ENCODE assay signal across 1 cellular context in the genomic region with DNA sequence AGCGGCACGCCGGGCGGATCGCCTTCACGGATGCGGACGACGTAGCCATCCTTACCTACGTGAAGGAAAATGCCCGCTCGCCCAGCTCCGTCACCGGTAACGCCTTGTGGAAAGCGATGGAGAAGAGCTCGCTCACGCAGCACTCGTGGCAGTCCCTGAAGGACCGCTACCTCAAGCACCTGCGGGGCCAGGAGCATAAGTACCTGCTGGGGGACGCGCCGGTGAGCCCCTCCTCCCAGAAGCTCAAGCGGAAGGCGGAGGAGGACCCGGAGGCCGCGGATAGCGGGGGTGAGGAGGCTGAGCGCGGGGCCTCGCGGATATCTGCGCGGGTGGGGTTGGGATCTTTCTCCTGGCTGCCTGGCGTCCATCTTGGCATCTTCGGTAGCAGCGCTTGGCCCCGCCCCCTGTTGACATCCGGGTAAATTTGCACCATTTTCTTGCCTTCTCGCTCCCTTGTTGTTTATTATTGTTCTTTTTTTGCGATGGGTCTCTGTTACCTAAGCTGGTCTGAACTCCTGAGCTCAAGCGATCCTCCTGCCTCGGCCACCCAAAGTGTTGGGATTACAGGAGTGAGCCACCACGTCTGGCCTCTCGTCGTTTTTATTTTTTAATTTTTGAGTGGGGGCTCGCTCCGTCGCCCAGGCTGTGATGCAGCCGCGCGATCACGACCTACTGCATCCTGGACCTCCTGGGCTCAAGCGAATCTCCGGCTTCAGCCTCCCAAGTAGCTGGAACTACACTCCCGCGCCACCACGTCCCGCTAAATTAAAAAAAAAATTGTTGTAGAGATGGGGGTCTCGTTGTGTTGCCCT.
TF ChIP-seq lines count a peak whose summit lies in the region.

No MANE protein-coding gene starts in this region.

TF ChIP-seq in HepG2, 621 proteins besides CTCF, POLR2A, EP300 and RAD21 (continued from another document and continues in another):
- TF ChIP-seq GFI1 (CRISPR knock-in tag; IDR thresholded peaks at IDR 0.05; ENCODE audit: borderline replicate concordance) = peak; percentile 30; the same call in 1 of the 2 replicates
- TF ChIP-seq ZNF44 (CRISPR knock-in tag; IDR thresholded peaks at IDR 0.05) = no peak
- TF ChIP-seq PHF5A (CRISPR knock-in tag; IDR thresholded peaks at IDR 0.05; ENCODE audit: low read depth, unreplicated experiment) = no peak
- no peak for TF ChIP-seq ZFP41 (CRISPR knock-in tag; IDR thresholded peaks at IDR 0.05; ENCODE audit: borderline replicate concordance)
- TF ChIP-seq, protein P1, sequence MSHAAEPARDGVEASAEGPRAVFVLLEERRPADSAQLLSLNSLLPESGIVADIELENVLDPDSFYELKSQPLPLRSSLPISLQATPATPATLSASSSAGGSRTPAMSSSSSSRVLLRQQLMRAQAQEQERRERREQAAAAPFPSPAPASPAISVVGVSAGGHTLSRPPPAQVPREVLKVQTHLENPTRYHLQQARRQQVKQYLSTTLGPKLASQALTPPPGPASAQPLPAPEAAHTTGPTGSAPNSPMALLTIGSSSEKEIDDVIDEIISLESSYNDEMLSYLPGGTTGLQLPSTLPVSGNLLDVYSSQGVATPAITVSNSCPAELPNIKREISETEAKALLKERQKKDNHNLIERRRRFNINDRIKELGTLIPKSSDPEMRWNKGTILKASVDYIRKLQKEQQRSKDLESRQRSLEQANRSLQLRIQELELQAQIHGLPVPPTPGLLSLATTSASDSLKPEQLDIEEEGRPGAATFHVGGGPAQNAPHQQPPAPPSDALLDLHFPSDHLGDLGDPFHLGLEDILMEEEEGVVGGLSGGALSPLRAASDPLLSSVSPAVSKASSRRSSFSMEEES (CRISPR knock-in tag; IDR thresholded peaks at IDR 0.05) = 0 out of 2 replicates have a peak, but pooled peaks have one; percentile 39
- TF ChIP-seq ZNF160 (CRISPR knock-in tag; IDR thresholded peaks at IDR 0.05) = no peak
- TF ChIP-seq ZNF629 (CRISPR knock-in tag; conservative IDR thresholded peaks at IDR 0.05) = no peak
- 0 out of 2 replicates have a peak, but pooled peaks have one; percentile 15 for TF ChIP-seq ZNF768 (CRISPR knock-in tag; IDR thresholded peaks at IDR 0.05)
- TF ChIP-seq ATM (IDR thresholded peaks at IDR 0.05; ENCODE audit: borderline replicate concordance) = no peak
- TF ChIP-seq ZKSCAN8 (CRISPR knock-in tag; IDR thresholded peaks at IDR 0.05; ENCODE audit: borderline replicate concordance) = no peak; the same call in 1 of the 2 replicates
- TF ChIP-seq ZNF282 (IDR thresholded peaks at IDR 0.05; ENCODE audit: partially characterized antibody) = no peak
- TF ChIP-seq, protein P2, sequence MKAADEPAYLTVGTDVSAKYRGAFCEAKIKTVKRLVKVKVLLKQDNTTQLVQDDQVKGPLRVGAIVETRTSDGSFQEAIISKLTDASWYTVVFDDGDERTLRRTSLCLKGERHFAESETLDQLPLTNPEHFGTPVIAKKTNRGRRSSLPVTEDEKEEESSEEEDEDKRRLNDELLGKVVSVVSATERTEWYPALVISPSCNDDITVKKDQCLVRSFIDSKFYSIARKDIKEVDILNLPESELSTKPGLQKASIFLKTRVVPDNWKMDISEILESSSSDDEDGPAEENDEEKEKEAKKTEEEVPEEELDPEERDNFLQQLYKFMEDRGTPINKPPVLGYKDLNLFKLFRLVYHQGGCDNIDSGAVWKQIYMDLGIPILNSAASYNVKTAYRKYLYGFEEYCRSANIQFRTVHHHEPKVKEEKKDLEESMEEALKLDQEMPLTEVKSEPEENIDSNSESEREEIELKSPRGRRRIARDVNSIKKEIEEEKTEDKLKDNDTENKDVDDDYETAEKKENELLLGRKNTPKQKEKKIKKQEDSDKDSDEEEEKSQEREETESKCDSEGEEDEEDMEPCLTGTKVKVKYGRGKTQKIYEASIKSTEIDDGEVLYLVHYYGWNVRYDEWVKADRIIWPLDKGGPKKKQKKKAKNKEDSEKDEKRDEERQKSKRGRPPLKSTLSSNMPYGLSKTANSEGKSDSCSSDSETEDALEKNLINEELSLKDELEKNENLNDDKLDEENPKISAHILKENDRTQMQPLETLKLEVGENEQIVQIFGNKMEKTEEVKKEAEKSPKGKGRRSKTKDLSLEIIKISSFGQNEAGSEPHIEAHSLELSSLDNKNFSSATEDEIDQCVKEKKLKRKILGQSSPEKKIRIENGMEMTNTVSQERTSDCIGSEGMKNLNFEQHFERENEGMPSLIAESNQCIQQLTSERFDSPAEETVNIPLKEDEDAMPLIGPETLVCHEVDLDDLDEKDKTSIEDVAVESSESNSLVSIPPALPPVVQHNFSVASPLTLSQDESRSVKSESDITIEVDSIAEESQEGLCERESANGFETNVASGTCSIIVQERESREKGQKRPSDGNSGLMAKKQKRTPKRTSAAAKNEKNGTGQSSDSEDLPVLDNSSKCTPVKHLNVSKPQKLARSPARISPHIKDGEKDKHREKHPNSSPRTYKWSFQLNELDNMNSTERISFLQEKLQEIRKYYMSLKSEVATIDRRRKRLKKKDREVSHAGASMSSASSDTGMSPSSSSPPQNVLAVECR (CRISPR knock-in tag; IDR thresholded peaks at IDR 0.05; ENCODE audit: borderline replicate concordance) = no peak; the same call in 1 of the 2 replicates
- no peak for TF ChIP-seq FOXA1 (IDR thresholded peaks at IDR 0.05)
- TF ChIP-seq FOXA1 (CRISPR knock-in tag; IDR thresholded peaks at IDR 0.05) = peak; percentile 80
- TF ChIP-seq, protein P3, sequence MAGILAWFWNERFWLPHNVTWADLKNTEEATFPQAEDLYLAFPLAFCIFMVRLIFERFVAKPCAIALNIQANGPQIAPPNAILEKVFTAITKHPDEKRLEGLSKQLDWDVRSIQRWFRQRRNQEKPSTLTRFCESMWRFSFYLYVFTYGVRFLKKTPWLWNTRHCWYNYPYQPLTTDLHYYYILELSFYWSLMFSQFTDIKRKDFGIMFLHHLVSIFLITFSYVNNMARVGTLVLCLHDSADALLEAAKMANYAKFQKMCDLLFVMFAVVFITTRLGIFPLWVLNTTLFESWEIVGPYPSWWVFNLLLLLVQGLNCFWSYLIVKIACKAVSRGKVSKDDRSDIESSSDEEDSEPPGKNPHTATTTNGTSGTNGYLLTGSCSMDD (CRISPR knock-in tag; IDR thresholded peaks at IDR 0.05) = no peak; the same call in 1 of the 2 replicates
- no peak for TF ChIP-seq ZEB1 (IDR thresholded peaks at IDR 0.05; ENCODE audit: insufficient replicate concordance, low read depth)
- TF ChIP-seq, protein P4, sequence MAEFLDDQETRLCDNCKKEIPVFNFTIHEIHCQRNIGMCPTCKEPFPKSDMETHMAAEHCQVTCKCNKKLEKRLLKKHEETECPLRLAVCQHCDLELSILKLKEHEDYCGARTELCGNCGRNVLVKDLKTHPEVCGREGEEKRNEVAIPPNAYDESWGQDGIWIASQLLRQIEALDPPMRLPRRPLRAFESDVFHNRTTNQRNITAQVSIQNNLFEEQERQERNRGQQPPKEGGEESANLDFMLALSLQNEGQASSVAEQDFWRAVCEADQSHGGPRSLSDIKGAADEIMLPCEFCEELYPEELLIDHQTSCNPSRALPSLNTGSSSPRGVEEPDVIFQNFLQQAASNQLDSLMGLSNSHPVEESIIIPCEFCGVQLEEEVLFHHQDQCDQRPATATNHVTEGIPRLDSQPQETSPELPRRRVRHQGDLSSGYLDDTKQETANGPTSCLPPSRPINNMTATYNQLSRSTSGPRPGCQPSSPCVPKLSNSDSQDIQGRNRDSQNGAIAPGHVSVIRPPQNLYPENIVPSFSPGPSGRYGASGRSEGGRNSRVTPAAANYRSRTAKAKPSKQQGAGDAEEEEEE (CRISPR knock-in tag; IDR thresholded peaks at IDR 0.05; ENCODE audit: borderline replicate concordance) = no peak
- TF ChIP-seq, protein P5, sequence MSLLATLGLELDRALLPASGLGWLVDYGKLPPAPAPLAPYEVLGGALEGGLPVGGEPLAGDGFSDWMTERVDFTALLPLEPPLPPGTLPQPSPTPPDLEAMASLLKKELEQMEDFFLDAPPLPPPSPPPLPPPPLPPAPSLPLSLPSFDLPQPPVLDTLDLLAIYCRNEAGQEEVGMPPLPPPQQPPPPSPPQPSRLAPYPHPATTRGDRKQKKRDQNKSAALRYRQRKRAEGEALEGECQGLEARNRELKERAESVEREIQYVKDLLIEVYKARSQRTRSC (CRISPR knock-in tag; IDR thresholded peaks at IDR 0.05; ENCODE audit: low read depth) = no peak
- 0 out of 2 replicates have a peak, but pooled peaks have one; percentile 27 for TF ChIP-seq MTA1 (CRISPR knock-in tag; IDR thresholded peaks at IDR 0.05; ENCODE audit: borderline replicate concordance)
- no peak for TF ChIP-seq CENPX (CRISPR knock-in tag; IDR thresholded peaks at IDR 0.05)
- no peak for TF ChIP-seq ZNF747 (CRISPR knock-in tag; IDR thresholded peaks at IDR 0.05; ENCODE audit: borderline replicate concordance)
- TF ChIP-seq RORA (CRISPR knock-in tag; IDR thresholded peaks at IDR 0.05) = no peak
- TF ChIP-seq FOXK2 (IDR thresholded peaks at IDR 0.05) = peak; percentile 98
- TF ChIP-seq SNAPC2 (CRISPR knock-in tag; IDR thresholded peaks at IDR 0.05) = no peak
- peak; percentile 54 for TF ChIP-seq GATAD2A (CRISPR knock-in tag; IDR thresholded peaks at IDR 0.05)
- no peak for TF ChIP-seq PCBP2 (optimal IDR thresholded peaks at IDR 0.05; ENCODE audit: low read depth, low read length, poor library complexity, severe bottlenecking)
- peak; percentile 25; the same call in 1 of the 2 replicates for TF ChIP-seq MAZ (IDR thresholded peaks at IDR 0.05; ENCODE audit: borderline replicate concordance, low read depth, low read length)
- 0 out of 2 replicates have a peak, but pooled peaks have one; percentile 14 for TF ChIP-seq MAZ (CRISPR knock-in tag; IDR thresholded peaks at IDR 0.05; ENCODE audit: low read depth)
- TF ChIP-seq, protein P6, sequence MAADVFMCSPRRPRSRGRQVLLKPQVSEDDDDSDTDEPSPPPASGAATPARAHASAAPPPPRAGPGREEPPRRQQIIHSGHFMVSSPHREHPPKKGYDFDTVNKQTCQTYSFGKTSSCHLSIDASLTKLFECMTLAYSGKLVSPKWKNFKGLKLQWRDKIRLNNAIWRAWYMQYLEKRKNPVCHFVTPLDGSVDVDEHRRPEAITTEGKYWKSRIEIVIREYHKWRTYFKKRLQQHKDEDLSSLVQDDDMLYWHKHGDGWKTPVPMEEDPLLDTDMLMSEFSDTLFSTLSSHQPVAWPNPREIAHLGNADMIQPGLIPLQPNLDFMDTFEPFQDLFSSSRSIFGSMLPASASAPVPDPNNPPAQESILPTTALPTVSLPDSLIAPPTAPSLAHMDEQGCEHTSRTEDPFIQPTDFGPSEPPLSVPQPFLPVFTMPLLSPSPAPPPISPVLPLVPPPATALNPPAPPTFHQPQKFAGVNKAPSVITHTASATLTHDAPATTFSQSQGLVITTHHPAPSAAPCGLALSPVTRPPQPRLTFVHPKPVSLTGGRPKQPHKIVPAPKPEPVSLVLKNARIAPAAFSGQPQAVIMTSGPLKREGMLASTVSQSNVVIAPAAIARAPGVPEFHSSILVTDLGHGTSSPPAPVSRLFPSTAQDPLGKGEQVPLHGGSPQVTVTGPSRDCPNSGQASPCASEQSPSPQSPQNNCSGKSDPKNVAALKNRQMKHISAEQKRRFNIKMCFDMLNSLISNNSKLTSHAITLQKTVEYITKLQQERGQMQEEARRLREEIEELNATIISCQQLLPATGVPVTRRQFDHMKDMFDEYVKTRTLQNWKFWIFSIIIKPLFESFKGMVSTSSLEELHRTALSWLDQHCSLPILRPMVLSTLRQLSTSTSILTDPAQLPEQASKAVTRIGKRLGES (CRISPR knock-in tag; IDR thresholded peaks at IDR 0.05; ENCODE audit: borderline replicate concordance) = no peak
- peak; percentile 11; the same call in 1 of the 2 replicates for TF ChIP-seq GABPB1 (CRISPR knock-in tag; IDR thresholded peaks at IDR 0.05)
- TF ChIP-seq GATAD1 (CRISPR knock-in tag; IDR thresholded peaks at IDR 0.05) = peak; percentile 73; the same call in 1 of the 2 replicates
- 0 out of 2 replicates have a peak, but pooled peaks have one; percentile 26 for TF ChIP-seq ZNF788 (CRISPR knock-in tag; IDR thresholded peaks at IDR 0.05; ENCODE audit: borderline replicate concordance)
- TF ChIP-seq ZMYM3 (CRISPR knock-in tag; IDR thresholded peaks at IDR 0.05) = no peak
- TF ChIP-seq RBAK (CRISPR knock-in tag; IDR thresholded peaks at IDR 0.05) = no peak
- TF ChIP-seq, protein P7, sequence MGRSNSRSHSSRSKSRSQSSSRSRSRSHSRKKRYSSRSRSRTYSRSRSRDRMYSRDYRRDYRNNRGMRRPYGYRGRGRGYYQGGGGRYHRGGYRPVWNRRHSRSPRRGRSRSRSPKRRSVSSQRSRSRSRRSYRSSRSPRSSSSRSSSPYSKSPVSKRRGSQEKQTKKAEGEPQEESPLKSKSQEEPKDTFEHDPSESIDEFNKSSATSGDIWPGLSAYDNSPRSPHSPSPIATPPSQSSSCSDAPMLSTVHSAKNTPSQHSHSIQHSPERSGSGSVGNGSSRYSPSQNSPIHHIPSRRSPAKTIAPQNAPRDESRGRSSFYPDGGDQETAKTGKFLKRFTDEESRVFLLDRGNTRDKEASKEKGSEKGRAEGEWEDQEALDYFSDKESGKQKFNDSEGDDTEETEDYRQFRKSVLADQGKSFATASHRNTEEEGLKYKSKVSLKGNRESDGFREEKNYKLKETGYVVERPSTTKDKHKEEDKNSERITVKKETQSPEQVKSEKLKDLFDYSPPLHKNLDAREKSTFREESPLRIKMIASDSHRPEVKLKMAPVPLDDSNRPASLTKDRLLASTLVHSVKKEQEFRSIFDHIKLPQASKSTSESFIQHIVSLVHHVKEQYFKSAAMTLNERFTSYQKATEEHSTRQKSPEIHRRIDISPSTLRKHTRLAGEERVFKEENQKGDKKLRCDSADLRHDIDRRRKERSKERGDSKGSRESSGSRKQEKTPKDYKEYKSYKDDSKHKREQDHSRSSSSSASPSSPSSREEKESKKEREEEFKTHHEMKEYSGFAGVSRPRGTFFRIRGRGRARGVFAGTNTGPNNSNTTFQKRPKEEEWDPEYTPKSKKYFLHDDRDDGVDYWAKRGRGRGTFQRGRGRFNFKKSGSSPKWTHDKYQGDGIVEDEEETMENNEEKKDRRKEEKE (IDR thresholded peaks at IDR 0.05) = no peak
- TF ChIP-seq CCAR2 (optimal IDR thresholded peaks at IDR 0.05; ENCODE audit: low read depth, low read length) = no peak
- TF ChIP-seq ZNF34 (CRISPR knock-in tag; IDR thresholded peaks at IDR 0.05; ENCODE audit: borderline replicate concordance) = no peak
- no peak for TF ChIP-seq RFX3 (CRISPR knock-in tag; IDR thresholded peaks at IDR 0.05)
- no peak for TF ChIP-seq JARID2 (CRISPR knock-in tag; IDR thresholded peaks at IDR 0.05; ENCODE audit: insufficient replicate concordance)
- TF ChIP-seq CHCHD3 (CRISPR knock-in tag; IDR thresholded peaks at IDR 0.05) = 0 out of 2 replicates have a peak, but pooled peaks have one; percentile 5
- no peak for TF ChIP-seq ELF1 (CRISPR knock-in tag; IDR thresholded peaks at IDR 0.05)
- TF ChIP-seq ZNF644 (CRISPR knock-in tag; IDR thresholded peaks at IDR 0.05; ENCODE audit: low read depth) = no peak
- TF ChIP-seq NFYC (CRISPR knock-in tag; IDR thresholded peaks at IDR 0.05) = no peak
- TF ChIP-seq, protein P8, sequence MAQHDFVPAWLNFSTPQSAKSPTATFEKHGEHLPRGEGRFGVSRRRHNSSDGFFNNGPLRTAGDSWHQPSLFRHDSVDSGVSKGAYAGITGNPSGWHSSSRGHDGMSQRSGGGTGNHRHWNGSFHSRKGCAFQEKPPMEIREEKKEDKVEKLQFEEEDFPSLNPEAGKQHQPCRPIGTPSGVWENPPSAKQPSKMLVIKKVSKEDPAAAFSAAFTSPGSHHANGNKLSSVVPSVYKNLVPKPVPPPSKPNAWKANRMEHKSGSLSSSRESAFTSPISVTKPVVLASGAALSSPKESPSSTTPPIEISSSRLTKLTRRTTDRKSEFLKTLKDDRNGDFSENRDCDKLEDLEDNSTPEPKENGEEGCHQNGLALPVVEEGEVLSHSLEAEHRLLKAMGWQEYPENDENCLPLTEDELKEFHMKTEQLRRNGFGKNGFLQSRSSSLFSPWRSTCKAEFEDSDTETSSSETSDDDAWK (CRISPR knock-in tag; IDR thresholded peaks at IDR 0.05) = no peak
